ENCODE assay signal across 11 cellular contexts in genomic region chr5:144028644-144029043, GRCh38.
A peak's percentile ranks its signal among the peaks of the same experiment; 100 is the strongest.
DNase-seq lines count a peak whose midpoint lies in the region; ATAC-seq, FAIRE-seq and TF ChIP-seq lines count a peak whose summit lies in the region.
"Had no signal": no experiment of that assay in that cellular context is flagged by ENCODE, and none has a peak within 500 bp of the region (broad histone marks: within the 10 kb centered on the region; RNA-seq: fewer than 3 reads in every experiment).

No MANE protein-coding gene starts in this region.

- no peak overlapping the region for H3K4me3 Mint-ChIP-seq in stimulated activated effector memory CD8-positive, alpha-beta T cell treated with anti-CD3 and anti-CD28 coated beads, Interleukin-12 subunit alpha, Interleukin-12 subunit beta, amount 100 ng/mL, for 72 hours
- H3K4me3 Mint-ChIP-seq: activated B cell treated with CpG ODN at 0.5 μM for 24 hours; activated naive CD4-positive, alpha-beta T cell treated with anti-CD3 and anti-CD28 coated beads, Interleukin-2, amount 50 U/mL, for 24 hours had no signal

- no peaks in the 10 kb centered on the region for H3K36me3 ChIP-seq in endothelial cell of umbilical vein (ENCODE audit: control insufficient read depth in 2 of 2, extremely low read depth in 1 of 2, insufficient read depth in 2 of 2, low read length in 2 of 2)

- ATAC-seq in GM19324 (IDR thresholded peaks at IDR 0.05; ENCODE audit: low FRiP score, unreplicated experiment) (no peak), HG02678 (IDR thresholded peaks at IDR 0.05; ENCODE audit: unreplicated experiment) (no peak)
- ATAC-seq in stimulated activated effector memory CD8-positive, alpha-beta T cell treated with anti-CD3 and anti-CD28 coated beads, Interleukin-12 subunit alpha, Interleukin-12 subunit beta, amount 100 ng/mL, for 72 hours: no peak

- H3K27ac ChIP-seq in endothelial cell of umbilical vein (ENCODE audit: insufficient read depth, low read depth, low read length): no peak overlapping the region
- no peak overlapping the region for H3K27ac ChIP-seq in substantia nigra (ENCODE audit: low read depth, low read length, poor library complexity, severe bottlenecking)

- no peaks in the 10 kb centered on the region for H3K79me2 ChIP-seq in endothelial cell of umbilical vein (ENCODE audit: control insufficient read depth, insufficient read depth, low read length)

- H3K4me2 ChIP-seq in endothelial cell of umbilical vein (ENCODE audit: insufficient read depth, low read length): no peak overlapping the region

- BruUV-seq in endothelial cell of umbilical vein (replicated peaks; lab: Mats Ljungman, UMichigan): no TSS peak

- DNase-seq in DMS79 treated with DMSO at 0.1 percent for 48 hours (lab: John Stamatoyannopoulos, UW): peak; percentile 38
- DNase-seq in NCI-H226: peak; percentile 71
- DNase-seq in endothelial cell of umbilical vein (ENCODE audit: low read depth, low spot score): peak; percentile 72
- peak; percentile 56 for DNase-seq in non-pigmented ciliary epithelial cell (ENCODE audit: low read depth)
- no peak for DNase-seq in stimulated activated effector memory CD8-positive, alpha-beta T cell treated with anti-CD3 and anti-CD28 coated beads, Interleukin-12 subunit alpha, Interleukin-12 subunit beta, amount 100 ng/mL, for 72 hours (ENCODE audit: low spot score in 2 of 2)
- no peak for DNase-seq in substantia nigra (lab: John Stamatoyannopoulos, UW)
- DNase-seq: activated B cell treated with CpG ODN at 0.5 μM for 24 hours; stimulated activated naive CD4-positive, alpha-beta T cell treated with Interleukin-2 at 50 U/mL for 16 hours had no signal

- no peaks in the 10 kb centered on the region for H3K4me1 Mint-ChIP-seq in stimulated activated effector memory CD8-positive, alpha-beta T cell treated with anti-CD3 and anti-CD28 coated beads, Interleukin-12 subunit alpha, Interleukin-12 subunit beta, amount 100 ng/mL, for 72 hours
- H3K4me1 Mint-ChIP-seq: activated B cell treated with CpG ODN at 0.5 μM for 24 hours; activated naive CD4-positive, alpha-beta T cell treated with anti-CD3 and anti-CD28 coated beads, Interleukin-2, amount 50 U/mL, for 24 hours had no signal

- FAIRE-seq in endothelial cell of umbilical vein (lab: Jason Lieb, UNC): peak; percentile 46

- H3K36me3 Mint-ChIP-seq in stimulated activated effector memory CD8-positive, alpha-beta T cell treated with anti-CD3 and anti-CD28 coated beads, Interleukin-12 subunit alpha, Interleukin-12 subunit beta, amount 100 ng/mL, for 72 hours: no peaks in the 10 kb centered on the region
- H3K36me3 Mint-ChIP-seq: activated naive CD4-positive, alpha-beta T cell treated with anti-CD3 and anti-CD28 coated beads, Interleukin-2, amount 50 U/mL, for 24 hours had no signal

- no peak for TF ChIP-seq POLR2A in endothelial cell of umbilical vein (IDR thresholded peaks at IDR 0.05; ENCODE audit: low read depth, low read length)

- H3K27me3 ChIP-seq in endothelial cell of umbilical vein (ENCODE audit: control insufficient read depth in 2 of 2, insufficient read depth in 2 of 2, low read length in 2 of 2): no peaks in the 10 kb centered on the region

- CTCF ChIA-PET in endothelial cell of umbilical vein (lab: Charles Lee): no interaction called here

- no peaks in the 10 kb centered on the region for H3K9me1 ChIP-seq in endothelial cell of umbilical vein (replicated peaks; ENCODE audit: control insufficient read depth, extremely low read depth, insufficient read depth, low read length)

- TF ChIP-seq CTCF in endothelial cell of umbilical vein (IDR thresholded peaks at IDR 0.05; ENCODE audit: extremely low read depth in 1 of 2, insufficient read depth in 1 of 2, low read depth in 1 of 2, low read length in 2 of 2): no peak

- H4K20me1 ChIP-seq in endothelial cell of umbilical vein (replicated peaks; ENCODE audit: control insufficient read depth, extremely low read depth, insufficient read depth, low read length): no peaks in the 10 kb centered on the region

- no peaks in the 10 kb centered on the region for H3K9me3 ChIP-seq in endothelial cell of umbilical vein (replicated peaks; ENCODE audit: control insufficient read depth, insufficient read depth, low read length)

- H3K27ac Mint-ChIP-seq in stimulated activated effector memory CD8-positive, alpha-beta T cell treated with anti-CD3 and anti-CD28 coated beads, Interleukin-12 subunit alpha, Interleukin-12 subunit beta, amount 100 ng/mL, for 72 hours: no peak overlapping the region
- H3K27ac Mint-ChIP-seq: activated B cell treated with CpG ODN at 0.5 μM for 24 hours; activated naive CD4-positive, alpha-beta T cell treated with anti-CD3 and anti-CD28 coated beads, Interleukin-2, amount 50 U/mL, for 24 hours had no signal

- H3K9ac ChIP-seq in endothelial cell of umbilical vein (replicated peaks; ENCODE audit: extremely low read depth, insufficient read depth, low read length): no peak overlapping the region

- H3K4me3 ChIP-seq in endothelial cell of umbilical vein (replicated peaks in 1 of 3; ENCODE audit: insufficient read depth in 1 of 3, low read depth in 1 of 3, low read length in 3 of 3): no peak overlapping the region

- dilution Hi-C loops in endothelial cell of umbilical vein (cut with MboI; ENCODE audit: extremely low pct_ligation_motif_present, low sequenced_read_pairs): no loop called here

- no peaks in the 10 kb centered on the region for H3K4me1 ChIP-seq in endothelial cell of umbilical vein (ENCODE audit: control insufficient read depth, extremely low read depth, insufficient read depth, low read length)

- H3K9me3 Mint-ChIP-seq in stimulated activated effector memory CD8-positive, alpha-beta T cell treated with anti-CD3 and anti-CD28 coated beads, Interleukin-12 subunit alpha, Interleukin-12 subunit beta, amount 100 ng/mL, for 72 hours: no peaks in the 10 kb centered on the region
- H3K9me3 Mint-ChIP-seq: activated B cell treated with CpG ODN at 0.5 μM for 24 hours; activated naive CD4-positive, alpha-beta T cell treated with anti-CD3 and anti-CD28 coated beads, Interleukin-2, amount 50 U/mL, for 24 hours had no signal

- intact Hi-C loops in endothelial cell of umbilical vein (cut with micrococcal nuclease): loop anchor here (1.0 kb wide), 1 partner anchor 43 kb away; no protein-coding TSS in a partner anchor

- no peak overlapping the region for H2AFZ ChIP-seq in endothelial cell of umbilical vein (ENCODE audit: low read depth, low read length)

- POLR2A ChIA-PET in endothelial cell of umbilical vein (lab: Charles Lee): no interaction called here

TF ChIP-seq in endothelial cell of umbilical vein, 7 proteins besides CTCF, POLR2A, EP300 and RAD21:
- TF ChIP-seq EZH2 (IDR thresholded peaks at IDR 0.05; ENCODE audit: borderline replicate concordance, low read depth, low read length, severe bottlenecking): no peak
- TF ChIP-seq POLR2AphosphoS5 (IDR thresholded peaks at IDR 0.05; ENCODE audit: insufficient read depth, low read depth, low read length): no peak
- TF ChIP-seq GATA2 (IDR thresholded peaks at IDR 0.05; ENCODE audit: insufficient read depth, insufficient read length, low read depth, low read length): no peak
- no peak for TF ChIP-seq FOS (IDR thresholded peaks at IDR 0.05; ENCODE audit: borderline replicate concordance, insufficient read depth, low read length)
- no peak for TF ChIP-seq MYC (IDR thresholded peaks at IDR 0.05; ENCODE audit: low read depth, low read length)
- TF ChIP-seq MAX (IDR thresholded peaks at IDR 0.05; ENCODE audit: insufficient read depth, insufficient read length): no peak
- no peak for TF ChIP-seq JUN (IDR thresholded peaks at IDR 0.05; ENCODE audit: borderline replicate concordance, insufficient read depth, insufficient read length, low read depth)

Comparison
In these comparisons a context has a peak if more than half of its experiments do, and no peak if none do; other contexts are left out.
1. DNase-seq: peak in DMS79 treated with DMSO at 0.1 percent for 48 hours (single experiment), NCI-H226 (single experiment), endothelial cell of umbilical vein (single experiment) and non-pigmented ciliary epithelial cell (single experiment); none in stimulated activated effector memory CD8-positive, alpha-beta T cell treated with anti-CD3 and anti-CD28 coated beads, Interleukin-12 subunit alpha, Interleukin-12 subunit beta, amount 100 ng/mL, for 72 hours (0 of 2) and substantia nigra (0 of 49).